ENCODE assay signal across 8 cellular contexts in genomic region chr4:15681372-15682339, GRCh38. TPM values are rescaled to one million over a fixed set of nuclear protein-coding genes. Genes with fewer than 3 reads are reported as not detected.
DNase-seq lines count a peak whose midpoint lies in the region; ATAC-seq and TF ChIP-seq lines count a peak whose summit lies in the region.

Gene FAM200B (plus strand): TSS chr4:15681827. CDS start chr4:15686978, 5,151 bp downstream.

- ATAC-seq in RWPE2 (ENCODE audit: low read depth), result peak; percentile 88
- peak; percentile 96 to 97 for ATAC-seq in naive thymus-derived CD8-positive, alpha-beta T cell

- peak within 1 kb of the TSS; percentile 94 for H3K27ac Mint-ChIP-seq in activated T-helper 2 cell treated with anti-CD3 and anti-CD28 coated beads, Interferon-gamma antibody, Interleukin-2, Interleukin-4, amounts not matched to agents 10 μg/mL and 5 μg/mL and 100 μg/mL, durations not matched to agents 14 hours and 24 hours and 36 hours
- peak within 1 kb of the TSS; percentile 94 to 99 (median 98) for H3K27ac Mint-ChIP-seq in naive thymus-derived CD8-positive, alpha-beta T cell

- peak within 1 kb of the TSS; percentile 57 for H3K4me3 ChIP-seq in RWPE2 (ENCODE audit: severe bottlenecking)
- peak within 1 kb of the TSS; percentile 92 for H3K4me3 ChIP-seq in fibroblast of mammary gland (ENCODE audit: control insufficient read depth, low read depth, low read length)

- peaks cover 32% of the 10 kb centered on the region for H3K4me1 ChIP-seq in RWPE2 (ENCODE audit: insufficient read depth, poor library complexity, severe bottlenecking)

- POLR2A ChIA-PET in naive thymus-derived CD8-positive, alpha-beta T cell (lab: Charles Lee), result interaction anchor here (1.0 to 2.9 kb wide), 8 partner anchors 13 to 679 kb away, joined by 3 to 37 read pairs (median 4); partner anchors contain the start of genes BST1, CPEB2 and FBXL5

- DNase-seq in EH (ENCODE audit: low read depth), result peak; percentile 99
- DNase-seq in H4 (ENCODE audit: low spot score), result peak; percentile 99
- DNase-seq in LoVo (ENCODE audit: low spot score), result peak; percentile 97
- peak; percentile 99 for DNase-seq in RWPE2 (ENCODE audit: low spot score)
- peak; percentile 97 for DNase-seq in activated T-helper 2 cell treated with anti-CD3 and anti-CD28 coated beads, Interferon-gamma antibody, Interleukin-2, Interleukin-4, amounts not matched to agents 10 μg/mL and 5 μg/mL and 100 μg/mL, durations not matched to agents 14 hours and 24 hours and 36 hours (ENCODE audit: low spot score)
- peak; percentile 98 for DNase-seq in fibroblast of mammary gland (ENCODE audit: low read depth)
- DNase-seq in naive thymus-derived CD8-positive, alpha-beta T cell, result peak; percentile 89 to 98 (median 94)
- DNase-seq in stimulated activated naive CD4-positive, alpha-beta T cell (lab: John Stamatoyannopoulos, UW), result peak; percentile 83 to 97 (median 93)

- H3K36me3 ChIP-seq in RWPE2 (ENCODE audit: low read depth), result peaks cover 48% of the 10 kb centered on the region

- intact Hi-C loops in activated T-helper 2 cell treated with anti-CD3 and anti-CD28 coated beads, Interferon-gamma antibody, Interleukin-2, Interleukin-4, amounts not matched to agents 10 μg/mL and 5 μg/mL and 100 μg/mL, durations not matched to agents 14 hours and 24 hours and 36 hours (cut with micrococcal nuclease), result loop anchor here (1.0 to 2.0 kb wide), 3 partner anchors 26 to 679 kb away; partner anchors contain the start of genes CPEB2 and FBXL5

- H3K36me3 Mint-ChIP-seq in activated T-helper 2 cell treated with anti-CD3 and anti-CD28 coated beads, Interferon-gamma antibody, Interleukin-2, Interleukin-4, amounts not matched to agents 10 μg/mL and 5 μg/mL and 100 μg/mL, durations not matched to agents 14 hours and 24 hours and 36 hours (ENCODE audit: low read depth), result peaks cover 25% of the 10 kb centered on the region
- peaks cover 0 to 13% (median 11%) of the 10 kb centered on the region in 3 donors for H3K36me3 Mint-ChIP-seq in naive thymus-derived CD8-positive, alpha-beta T cell

- H3K9me3 Mint-ChIP-seq in activated T-helper 2 cell treated with anti-CD3 and anti-CD28 coated beads, Interferon-gamma antibody, Interleukin-2, Interleukin-4, amounts not matched to agents 10 μg/mL and 5 μg/mL and 100 μg/mL, durations not matched to agents 14 hours and 24 hours and 36 hours, result no peaks in the 10 kb centered on the region
- H3K9me3 Mint-ChIP-seq in naive thymus-derived CD8-positive, alpha-beta T cell, result no peaks in the 10 kb centered on the region

- no peaks in the 10 kb centered on the region for H3K27me3 ChIP-seq in RWPE2 (ENCODE audit: insufficient read depth, poor library complexity, severe bottlenecking)

- H3K9me3 ChIP-seq in RWPE2 (ENCODE audit: severe bottlenecking), result no peaks in the 10 kb centered on the region

- peak within 1 kb of the TSS; percentile 99 for H3K4me3 Mint-ChIP-seq in activated T-helper 2 cell treated with anti-CD3 and anti-CD28 coated beads, Interferon-gamma antibody, Interleukin-2, Interleukin-4, amounts not matched to agents 10 μg/mL and 5 μg/mL and 100 μg/mL, durations not matched to agents 14 hours and 24 hours and 36 hours (ENCODE audit: low read depth)
- H3K4me3 Mint-ChIP-seq in naive thymus-derived CD8-positive, alpha-beta T cell, result peak within 1 kb of the TSS; percentile 92 to 99 (median 96)

- peak within 1 kb of the TSS; percentile 82 for H3K27ac ChIP-seq in RWPE2 (ENCODE audit: poor library complexity, severe bottlenecking)

- H3K27me3 Mint-ChIP-seq in activated T-helper 2 cell treated with anti-CD3 and anti-CD28 coated beads, Interferon-gamma antibody, Interleukin-2, Interleukin-4, amounts not matched to agents 10 μg/mL and 5 μg/mL and 100 μg/mL, durations not matched to agents 14 hours and 24 hours and 36 hours (ENCODE audit: low read depth), result no peaks in the 10 kb centered on the region
- peaks cover 0 to 2% (median 0%) of the 10 kb centered on the region in 5 donors for H3K27me3 Mint-ChIP-seq in naive thymus-derived CD8-positive, alpha-beta T cell

- TF ChIP-seq CTCF in RWPE2 (IDR thresholded peaks at IDR 0.05; ENCODE audit: poor library complexity, severe bottlenecking) (peak; percentile 7), fibroblast of mammary gland (conservative IDR thresholded peaks at IDR 0.05; ENCODE audit: control insufficient read depth, insufficient read depth, low read depth, low read length) (no peak)

- peaks cover 32% of the 10 kb centered on the region for H3K4me1 Mint-ChIP-seq in activated T-helper 2 cell treated with anti-CD3 and anti-CD28 coated beads, Interferon-gamma antibody, Interleukin-2, Interleukin-4, amounts not matched to agents 10 μg/mL and 5 μg/mL and 100 μg/mL, durations not matched to agents 14 hours and 24 hours and 36 hours (ENCODE audit: low read depth)
- H3K4me1 Mint-ChIP-seq in naive thymus-derived CD8-positive, alpha-beta T cell, result peaks cover 25 to 44% (median 40%) of the 10 kb centered on the region in 4 donors

RNA-seq across cellular contexts. Expression of gene FAM200B, which starts in this region (rescaled TPM):
- 88.1 and 143 TPM in 2 replicates for total RNA-seq in H4 (2014; rRNA removed; shearing (Covaris generic))
- 5.6 and 6.8 TPM in 2 replicates for total RNA-seq in activated T-helper 2 cell treated with anti-CD3 and anti-CD28 coated beads, Interferon-gamma antibody, Interleukin-2, Interleukin-4, amounts not matched to agents 10 μg/mL and 5 μg/mL and 100 μg/mL, durations not matched to agents 14 hours and 24 hours and 36 hours
- 10 to 100 TPM; 31.0 to 38.5 TPM for total RNA-seq in naive thymus-derived CD8-positive, alpha-beta T cell
- 10 to 100 TPM; 80.6 to 92.0 (median 81.3) TPM for polyA plus RNA-seq in naive thymus-derived CD8-positive, alpha-beta T cell

Comparison
In these comparisons a context has a peak if more than half of its experiments do, and no peak if none do; other contexts are left out.
1. Peak in every context shown above with its lines: DNase-seq, ATAC-seq, H3K4me3 ChIP-seq and H3K27ac ChIP-seq.